ENCODE assay signal across 1 cellular context in genomic region chr11:3421608-3422379, GRCh38.
TF ChIP-seq lines count a peak whose summit lies in the region.
"Not testable (repeated sequence)": the region's sequence is repeated elsewhere in the genome, so short reads cannot be mapped to it uniquely, and the experiment has no call there.

No MANE protein-coding gene starts in this region.

TF ChIP-seq in K562, 482 proteins besides CTCF, POLR2A, EP300 and RAD21 (continued from another document):
- TF ChIP-seq MGA (IDR thresholded peaks at IDR 0.05) (peak; percentile 75), MAX (CRISPR knock-in tag; IDR thresholded peaks at IDR 0.05) (peak; percentile 57; the same call in 1 of the 2 replicates), OTX1 (CRISPR knock-in tag; IDR thresholded peaks at IDR 0.05) (0 out of 2 replicates have a peak, but pooled peaks have one; percentile 55), CEBPG (CRISPR knock-in tag; IDR thresholded peaks at IDR 0.05) (peak; percentile 26; the same call in 1 of the 2 replicates), MAZ (CRISPR knock-in tag; conservative IDR thresholded peaks at IDR 0.05 in 1 of 2, IDR thresholded peaks at IDR 0.05 in 1 of 2) (peak in 1 of 2 experiments; percentile 69; a peak in 2 of 4 replicates), NRF1 (conservative IDR thresholded peaks at IDR 0.05 in 1 of 2, IDR thresholded peaks at IDR 0.05 in 1 of 2) (peak in 1 of 2 experiments; percentile 35; a peak in 2 of 4 replicates), ZFX (CRISPR knock-in tag; IDR thresholded peaks at IDR 0.05) (peak; percentile 47), MNT (conservative IDR thresholded peaks at IDR 0.05) (0 out of 4 replicates have a peak, but pooled peaks of 1 of the 2 experiments have one; percentile 7), E2F6 (IDR thresholded peaks at IDR 0.05; ENCODE audit: borderline replicate concordance in 1 of 2, extremely low read depth in 1 of 2, insufficient read depth in 1 of 2, insufficient read length in 1 of 2, low read depth in 1 of 2, low read length in 1 of 2, poor library complexity in 1 of 2, severe bottlenecking in 1 of 2) (peak; percentile 24 to 86), REST (CRISPR knock-in tag; IDR thresholded peaks at IDR 0.05; ENCODE audit: low read depth) (peak; percentile 39; the same call in 1 of the 2 replicates), SMAD4 (CRISPR knock-in tag; conservative IDR thresholded peaks at IDR 0.05) (peak; percentile 35; the same call in 1 of the 2 replicates), THAP12 (CRISPR knock-in tag; IDR thresholded peaks at IDR 0.05) (peak; percentile 32; the same call in 1 of the 2 replicates), CXXC5 (CRISPR knock-in tag; IDR thresholded peaks at IDR 0.05) (0 out of 2 replicates have a peak, but pooled peaks have one; percentile 65), ZBTB17 (CRISPR knock-in tag; IDR thresholded peaks at IDR 0.05) (0 out of 2 replicates have a peak, but pooled peaks have one; percentile 18)
- not testable (repeated sequence) for TF ChIP-seq CEBPG (tag; conservative IDR thresholded peaks at IDR 0.05 in 1 of 2, IDR thresholded peaks at IDR 0.05 in 1 of 2)
